In the genomic region with DNA sequence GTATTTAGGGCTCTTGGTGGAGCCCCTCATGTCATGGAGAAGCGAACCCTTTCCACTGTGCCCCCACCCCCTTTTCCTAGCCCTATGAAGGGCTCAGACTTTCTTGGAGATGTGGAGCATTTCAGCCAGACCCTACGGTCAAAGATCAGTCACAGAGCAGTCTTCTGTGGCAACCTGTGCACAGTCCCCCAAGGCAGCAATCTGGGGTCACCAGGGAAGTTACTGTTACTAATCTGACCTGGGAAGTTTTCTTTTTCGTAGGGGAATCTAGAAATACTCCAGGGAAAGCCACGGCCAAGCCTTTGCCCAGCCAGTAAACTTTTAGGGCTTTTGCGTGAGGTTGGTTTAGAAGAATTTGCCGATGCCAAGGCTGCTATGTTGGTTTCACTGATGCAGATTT, we compare ENCODE assay signal across 22 cellular contexts. TPM values are rescaled to one million over a fixed set of nuclear protein-coding genes. Genes with fewer than 3 reads are reported as not detected.
DNase-seq lines count a peak whose midpoint lies in the region; ATAC-seq and TF ChIP-seq lines count a peak whose summit lies in the region.
"Had no signal": no experiment of that assay in that cellular context is flagged by ENCODE, and none has a peak within 500 bp of the region (broad histone marks: within the 10 kb centered on the region; RNA-seq: fewer than 3 reads in every experiment).

No MANE protein-coding gene starts in this region.

- H3K9me3 ChIP-seq in hepatocyte (ENCODE audit: low read depth): no peaks in the 10 kb centered on the region
- no peaks in the 10 kb centered on the region for H3K9me3 ChIP-seq in gastrocnemius medialis
- no peaks in the 10 kb centered on the region for H3K9me3 ChIP-seq in vagina
- H3K9me3 ChIP-seq: A549 had no signal

- H3K36me3 ChIP-seq in hepatocyte (replicated peaks; ENCODE audit: insufficient read depth, low read depth): no peaks in the 10 kb centered on the region
- H3K36me3 ChIP-seq in gastrocnemius medialis: no peaks in the 10 kb centered on the region
- peaks cover 0 to 8% of the 10 kb centered on the region in 2 donors for H3K36me3 ChIP-seq in vagina

- H3K4me3 ChIP-seq in hepatocyte (no peak overlapping the region), gastrocnemius medialis (peak overlapping the region; percentile 28 to 37 (median 30)), vagina (no peak overlapping the region)
- H3K4me3 ChIP-seq: A549, SK-N-MC had no signal

- ATAC-seq in Right ventricle myocardium inferior (peak; percentile 17), gastrocnemius medialis (no peak), HG02588 (IDR thresholded peaks at IDR 0.05; ENCODE audit: unreplicated experiment) (no peak)
- ATAC-seq: A549; left colon; naive thymus-derived CD4-positive, alpha-beta T cell had no signal

- H3K27me3 ChIP-seq in hepatocyte (no peaks in the 10 kb centered on the region), gastrocnemius medialis (no peaks in the 10 kb centered on the region), vagina (no peaks in the 10 kb centered on the region)

- H3K9me2 ChIP-seq in hepatocyte (replicated peaks; ENCODE audit: insufficient read depth): no peaks in the 10 kb centered on the region

- in situ Hi-C loops in gastrocnemius medialis (cut with MboI; ENCODE audit: low sequenced_read_pairs in 4 of 4): no loop called here

- H3K27ac ChIP-seq in hepatocyte: peak overlapping the region; percentile 44
- H3K27ac ChIP-seq in gastrocnemius medialis: peak overlapping the region; percentile 94 to 99 (median 96)
- peak overlapping the region; percentile 53 for H3K27ac ChIP-seq in vagina
- H3K27ac ChIP-seq: A549, SK-N-MC had no signal

- H3K4me2 ChIP-seq in hepatocyte: peak overlapping the region; percentile 27
- H3K4me2 ChIP-seq: A549 had no signal

- DNase-seq in Right ventricle myocardium inferior (ENCODE audit: missing footprints) (no peak), cardiac septum (ENCODE audit: low spot score) (no peak), hepatocyte (ENCODE audit: low spot score) (no peak), gastrocnemius medialis (no peak), vagina (ENCODE audit: extremely low spot score in 2 of 2) (no peak), NCI-H446 treated with DMSO at 0.1 percent for 48 hours (lab: John Stamatoyannopoulos, UW) (no peak), kidney glomerular epithelial cell (lab: John Stamatoyannopoulos, UW) (no peak)
- DNase-seq: activated CD4-positive, alpha-beta T cell treated with anti-CD3 and anti-CD28 coated beads, Interleukin-2, amount 10 ng/mL, durations not matched to agents 24 days and 14 days; caudate nucleus; CD4-positive, alpha-beta T cell; DMS79 treated with DMSO at 0.1 percent for 48 hours; effector CD8-positive, alpha-beta T cell; hippocampal formation; IMR-90; naive thymus-derived CD4-positive, alpha-beta T cell; NCI-H2081 treated with DMSO at 0.1 percent for 48 hours; NCI-H526 had no signal

- peaks cover 79% of the 10 kb centered on the region for H3K79me2 ChIP-seq in hepatocyte

- intact Hi-C loops in Right ventricle myocardium inferior (cut with DNase I) (loop anchor here (5.0 kb wide), 1 partner anchor 52 kb away; no protein-coding TSS in a partner anchor), cardiac septum (cut with DNase I) (loop anchor here (5.0 kb wide), 1 partner anchor 33 kb away; no protein-coding TSS in a partner anchor), gastrocnemius medialis (cut with DNase I; ENCODE audit: low total_unique reads) (no loop called here), vagina (cut with DNase I) (no loop called here)

- H3K4me1 ChIP-seq in hepatocyte (ENCODE audit: insufficient read depth): peaks cover 35% of the 10 kb centered on the region
- H3K4me1 ChIP-seq in gastrocnemius medialis: peaks cover 97 to 99% of the 10 kb centered on the region in 2 donors
- H3K4me1 ChIP-seq in vagina: peaks cover 80% of the 10 kb centered on the region
- H3K4me1 ChIP-seq: A549 had no signal

- TF ChIP-seq POLR2A in gastrocnemius medialis (IDR thresholded peaks at IDR 0.05) (no peak), vagina (IDR thresholded peaks at IDR 0.05) (no peak)

- H2AFZ ChIP-seq in hepatocyte: no peak overlapping the region

- 91% methylated on average over 6 of the region's 6 CpGs for WGBS in hepatocyte (ENCODE audit: low lambda C conversion rate, missing lambda C conversion rate)

- H4K20me1 ChIP-seq in hepatocyte (ENCODE audit: insufficient read depth, poor library complexity, severe bottlenecking): peaks cover 3% of the 10 kb centered on the region

- TF ChIP-seq CTCF in hepatocyte (IDR thresholded peaks at IDR 0.05; ENCODE audit: poor library complexity): no peak
- TF ChIP-seq CTCF in gastrocnemius medialis (IDR thresholded peaks at IDR 0.05 in 4 of 5, conservative IDR thresholded peaks at IDR 0.05 in 1 of 5): no peak
- TF ChIP-seq CTCF in vagina (IDR thresholded peaks at IDR 0.05): no peak

RNA-seq across cellular contexts. Expression of a gene that starts 50.6 kb away (rescaled TPM):
- 78.1 TPM for total RNA-seq in Right ventricle myocardium inferior
- total RNA-seq in cardiac septum: 25.4 TPM
- 21.0 and 30.1 TPM in 2 replicates for total RNA-seq in hepatocyte
- polyA plus RNA-seq in hepatocyte: 52.3 and 67.5 TPM in 2 replicates
- 100 to 1,000 TPM; 156 to 250 (median 196) TPM for total RNA-seq in gastrocnemius medialis
- 243 TPM for total RNA-seq in vagina
- total RNA-seq: fibroblast of lung, IMR-90 had no signal
- polyA plus RNA-seq: A549, fibroblast of lung, IMR-90 had no signal

Comparison
In these comparisons a context has a peak if more than half of its experiments do, and no peak if none do; other contexts are left out.
1. H3K27ac ChIP-seq: peak in every context shown above with its lines; median percentile 96 in gastrocnemius medialis; 53 in vagina; 44 in hepatocyte.
2. H3K4me3 ChIP-seq: peak in gastrocnemius medialis (4 of 4); none in hepatocyte (single experiment) and vagina (0 of 2).
3. intact Hi-C loops: an anchor here in Right ventricle myocardium inferior (5.0 kb wide) and cardiac septum (5.0 kb wide); none called in gastrocnemius medialis and vagina.